Comparison of ENCODE assay signal across 13 cellular contexts in the genomic region with DNA sequence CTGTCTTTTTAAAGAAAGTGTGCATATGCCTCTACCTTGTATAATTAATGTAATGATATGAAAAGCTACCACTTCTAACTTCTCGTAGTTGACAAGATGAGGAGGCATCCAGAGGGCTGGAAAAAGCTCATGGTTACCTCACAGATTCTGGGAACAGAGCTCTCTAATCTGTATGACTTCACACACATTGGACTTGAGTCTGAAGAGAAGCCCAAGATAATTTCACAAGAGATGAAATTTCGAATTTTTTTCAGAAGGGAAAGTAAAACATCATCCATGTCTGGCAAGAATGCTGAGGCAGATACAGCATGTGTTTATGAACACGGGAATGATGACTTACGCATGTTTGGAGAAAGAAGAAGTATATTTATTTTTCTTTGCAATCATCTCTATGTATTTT.
DNase-seq lines count a peak whose midpoint lies in the region; ATAC-seq and TF ChIP-seq lines count a peak whose summit lies in the region.
"Had no signal": no experiment of that assay in that cellular context is flagged by ENCODE, and none has a peak within 500 bp of the region (broad histone marks: within the 10 kb centered on the region; RNA-seq: fewer than 3 reads in every experiment).

No MANE protein-coding gene starts in this region.

- no peaks in the 10 kb centered on the region for H3K36me3 ChIP-seq in muscle layer of colon (ENCODE audit: insufficient read depth, low read length)

- peak; percentile 47 for DNase-seq in NCI-H226
- peak; percentile 85 for DNase-seq in fibroblast of pulmonary artery (ENCODE audit: low read depth)
- DNase-seq in DMS114 treated with DMSO at 0.1 percent for 48 hours (lab: John Stamatoyannopoulos, UW; ENCODE audit: unreplicated experiment), result no peak
- no peak for DNase-seq in NCI-H82 treated with DMSO at 0.1 percent for 48 hours (lab: John Stamatoyannopoulos, UW; ENCODE audit: unreplicated experiment)
- no peak for DNase-seq in NCI-H1694 treated with DMSO at 0.1 percent for 48 hours (lab: John Stamatoyannopoulos, UW)
- DNase-seq: activated CD4-positive, alpha-beta T cell treated with anti-CD3 and anti-CD28 coated beads for 1 hour; activated T-cell treated with anti-CD3 and anti-CD28 coated beads, Interleukin-2, amount 50 U/mL, for 4 hours; naive thymus-derived CD4-positive, alpha-beta T cell; NCI-H187; small intestine had no signal

- H3K27ac ChIP-seq in 22Rv1, result peak overlapping the region; percentile 47; the same call in 1 of the 2 replicates
- peak overlapping the region; percentile 30 for H3K27ac ChIP-seq in muscle layer of colon (ENCODE audit: low read depth, low read length)

- no peaks in the 10 kb centered on the region for H3K27me3 ChIP-seq in muscle layer of colon (ENCODE audit: control insufficient read depth in 1 of 2, insufficient read depth in 2 of 2, low read length in 2 of 2)

- no peak overlapping the region for H3K9ac ChIP-seq in muscle layer of colon (ENCODE audit: low read length)

- peak overlapping the region; percentile 15 for H3K4me3 ChIP-seq in fibroblast of pulmonary artery (replicated peaks; ENCODE audit: low read depth, low read length)
- no peak overlapping the region for H3K4me3 ChIP-seq in muscle layer of colon (ENCODE audit: low read depth in 1 of 2, low read length in 2 of 2)

- no peaks in the 10 kb centered on the region for H3K9me3 ChIP-seq in muscle layer of colon (ENCODE audit: low read length)

- no peak for ATAC-seq in GM19023 (IDR thresholded peaks at IDR 0.05; ENCODE audit: unreplicated experiment)
- ATAC-seq: activated T-cell treated with anti-CD3 and anti-CD28 coated beads, Interleukin-2, amount 50 U/mL, for 4 hours; naive thymus-derived CD4-positive, alpha-beta T cell had no signal

- TF ChIP-seq CTCF in 22Rv1 (IDR thresholded peaks at IDR 0.05), result no peak
- TF ChIP-seq CTCF in fibroblast of pulmonary artery (IDR thresholded peaks at IDR 0.05; ENCODE audit: low read length, missing control alignments), result no peak

- H3K4me1 ChIP-seq in muscle layer of colon (ENCODE audit: insufficient read depth, low read length), result peaks cover 11% of the 10 kb centered on the region

Comparison
In these comparisons a context has a peak if more than half of its experiments do, and no peak if none do; other contexts are left out.
1. DNase-seq: peak in NCI-H226 (single experiment) and fibroblast of pulmonary artery (single experiment); none in DMS114 treated with DMSO at 0.1 percent for 48 hours (single experiment), NCI-H82 treated with DMSO at 0.1 percent for 48 hours (single experiment) and NCI-H1694 treated with DMSO at 0.1 percent for 48 hours (single experiment).